Comparison of ENCODE assay signal across 26 cellular contexts in the genomic region with DNA sequence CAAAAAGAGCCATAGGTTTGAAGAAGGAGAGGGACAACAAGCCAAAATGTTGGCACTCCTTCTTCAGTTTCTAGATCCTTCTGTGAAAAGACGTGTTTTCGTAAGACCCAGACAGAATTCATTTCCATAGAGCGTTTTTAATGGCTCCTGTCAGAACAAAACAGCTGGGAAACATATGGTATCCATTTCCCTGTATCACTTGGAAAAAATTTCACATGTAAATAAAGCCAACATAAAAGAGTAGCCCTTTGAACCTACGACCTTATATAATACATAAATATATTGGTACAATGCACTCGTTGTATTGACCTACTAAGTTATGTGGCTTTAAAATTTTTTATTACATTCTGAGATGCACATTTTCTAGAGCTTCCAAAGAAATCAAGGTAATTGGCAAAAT.
"Had no signal": no experiment of that assay in that cellular context is flagged by ENCODE, and none has a peak within 500 bp of the region (broad histone marks: within the 10 kb centered on the region; RNA-seq: fewer than 3 reads in every experiment).

No MANE protein-coding gene starts in this region.

- H3K4me3 ChIP-seq: colonic mucosa, hepatocyte, lung, prostate gland, right atrium auricular region, tibial artery had no signal

- H3K4me1 Mint-ChIP-seq: activated B cell treated with CpG ODN at 0.5 μM for 24 hours; activated CD4-positive, alpha-beta memory T cell treated with anti-CD3 and anti-CD28 coated beads, Interleukin-2, amount 10 ng/mL, durations not matched to agents 7 days and 5 days; activated CD8-positive, alpha-beta memory T cell treated with anti-CD3 and anti-CD28 coated beads, Interleukin-2, amount 10 ng/mL, durations not matched to agents 7 days and 5 days; activated naive CD8-positive, alpha-beta T cell treated with anti-CD3 and anti-CD28 coated beads, Interleukin-2, amount 10 ng/mL, durations not matched to agents 7 days and 5 days; activated T-helper 17 cell treated with anti-CD3 and anti-CD28 coated beads, Interleukin-2, amount 50 U/mL, for 72 hours; central memory CD8-positive, alpha-beta T cell had no signal

- H3K27me3 Mint-ChIP-seq: activated CD4-positive, alpha-beta memory T cell treated with anti-CD3 and anti-CD28 coated beads, Interleukin-2, amount 10 ng/mL, durations not matched to agents 7 days and 5 days; activated CD8-positive, alpha-beta memory T cell treated with anti-CD3 and anti-CD28 coated beads, Interleukin-2, amount 10 ng/mL, durations not matched to agents 7 days and 5 days; activated naive CD8-positive, alpha-beta T cell treated with anti-CD3 and anti-CD28 coated beads, Interleukin-2, amount 10 ng/mL, durations not matched to agents 7 days and 5 days; central memory CD8-positive, alpha-beta T cell had no signal

- H3K27me3 ChIP-seq: colonic mucosa, hepatocyte, right atrium auricular region, tibial artery had no signal

- H3K9me3 ChIP-seq: colonic mucosa, prostate gland, right atrium auricular region, tibial artery had no signal

- H3K36me3 ChIP-seq: colonic mucosa, prostate gland, right atrium auricular region, tibial artery had no signal

- ATAC-seq: activated CD8-positive, alpha-beta memory T cell treated with anti-CD3 and anti-CD28 coated beads, Interleukin-2, amount 10 ng/mL, durations not matched to agents 7 days and 5 days; activated T-helper 17 cell treated with anti-CD3 and anti-CD28 coated beads, Interleukin-2, amount 50 U/mL, for 72 hours; left lobe of liver; stimulated activated naive CD8-positive, alpha-beta T cell treated with anti-CD3 and anti-CD28 coated beads, Interleukin-15, Interleukin-2, amounts not matched to agents 100 U/mL and 50 U/mL, for 24 hours had no signal

- H3K27ac ChIP-seq: colonic mucosa, epithelial cell of prostate, hepatocyte, prostate gland, right atrium auricular region, tibial artery had no signal

- H3K4me3 Mint-ChIP-seq: activated B cell treated with CpG ODN at 0.5 μM for 24 hours; activated CD4-positive, alpha-beta memory T cell treated with anti-CD3 and anti-CD28 coated beads, Interleukin-2, amount 10 ng/mL, durations not matched to agents 7 days and 5 days; activated CD8-positive, alpha-beta memory T cell treated with anti-CD3 and anti-CD28 coated beads, Interleukin-2, amount 10 ng/mL, durations not matched to agents 7 days and 5 days; activated naive CD8-positive, alpha-beta T cell treated with anti-CD3 and anti-CD28 coated beads, Interleukin-2, amount 10 ng/mL, durations not matched to agents 7 days and 5 days; activated T-helper 17 cell treated with anti-CD3 and anti-CD28 coated beads, Interleukin-2, amount 50 U/mL, for 72 hours; central memory CD8-positive, alpha-beta T cell; endodermal cell; T-helper 2 cell treated with Interferon-gamma antibody and Interleukin-4, amounts not matched to agents 5 μg/mL and 100 μg/mL, for 36 hours had no signal

- H3K36me3 Mint-ChIP-seq: activated CD8-positive, alpha-beta memory T cell treated with anti-CD3 and anti-CD28 coated beads, Interleukin-2, amount 10 ng/mL, durations not matched to agents 7 days and 5 days; activated naive CD8-positive, alpha-beta T cell treated with anti-CD3 and anti-CD28 coated beads, Interleukin-2, amount 10 ng/mL, durations not matched to agents 7 days and 5 days had no signal

- H3K27ac Mint-ChIP-seq: activated B cell treated with CpG ODN at 0.5 μM for 24 hours; activated CD4-positive, alpha-beta memory T cell treated with anti-CD3 and anti-CD28 coated beads, Interleukin-2, amount 10 ng/mL, durations not matched to agents 7 days and 5 days; activated CD8-positive, alpha-beta memory T cell treated with anti-CD3 and anti-CD28 coated beads, Interleukin-2, amount 10 ng/mL, durations not matched to agents 7 days and 5 days; activated naive CD8-positive, alpha-beta T cell treated with anti-CD3 and anti-CD28 coated beads, Interleukin-2, amount 10 ng/mL, durations not matched to agents 7 days and 5 days; activated T-helper 17 cell treated with anti-CD3 and anti-CD28 coated beads, Interleukin-2, amount 50 U/mL, for 72 hours; endodermal cell; T-helper 2 cell treated with Interferon-gamma antibody and Interleukin-4, amounts not matched to agents 5 μg/mL and 100 μg/mL, for 36 hours had no signal

- DNase-seq: activated B cell treated with CpG ODN at 0.5 μM for 24 hours; activated CD4-positive, alpha-beta memory T cell treated with anti-CD3 and anti-CD28 coated beads, Interleukin-2, amount 10 ng/mL, durations not matched to agents 7 days and 5 days; activated CD4-positive, alpha-beta T cell treated with anti-CD3 and anti-CD28 coated beads for 48 hours; activated CD8-positive, alpha-beta memory T cell treated with anti-CD3 and anti-CD28 coated beads, Interleukin-2, amount 10 ng/mL, durations not matched to agents 7 days and 5 days; activated naive CD4-positive, alpha-beta T cell; activated naive CD8-positive, alpha-beta T cell treated with anti-CD3 and anti-CD28 coated beads, Interleukin-2, amount 10 ng/mL, durations not matched to agents 7 days and 5 days; aorta; colonic mucosa; endodermal cell; islet precursor cell; midbrain; stimulated activated CD4-positive, alpha-beta T cell treated with anti-CD3 and anti-CD28 coated beads, Interleukin-12 subunit alpha, Interleukin-12 subunit beta, amount 100 ng/mL, for 4 hours; stimulated activated CD4-positive, alpha-beta T cell treated with anti-CD3 and anti-CD28 coated beads, Interleukin-1b, Interleukin-23, amount 100 ng/mL, for 48 hours; stimulated activated naive CD8-positive, alpha-beta T cell treated with anti-CD3 and anti-CD28 coated beads, Interleukin-15, Interleukin-2, amounts not matched to agents 100 U/mL and 50 U/mL, for 24 hours; substantia nigra; tibial artery had no signal

- FAIRE-seq: urothelium cell line had no signal

- H3K4me1 ChIP-seq: colonic mucosa, prostate gland, right atrium auricular region had no signal

- H3K9me3 Mint-ChIP-seq: activated B cell treated with CpG ODN at 0.5 μM for 24 hours; activated CD4-positive, alpha-beta memory T cell treated with anti-CD3 and anti-CD28 coated beads, Interleukin-2, amount 10 ng/mL, durations not matched to agents 7 days and 5 days; activated naive CD8-positive, alpha-beta T cell treated with anti-CD3 and anti-CD28 coated beads, Interleukin-2, amount 10 ng/mL, durations not matched to agents 7 days and 5 days; activated T-helper 17 cell treated with anti-CD3 and anti-CD28 coated beads, Interleukin-2, amount 50 U/mL, for 72 hours; central memory CD8-positive, alpha-beta T cell; endodermal cell; T-helper 2 cell treated with Interferon-gamma antibody and Interleukin-4, amounts not matched to agents 5 μg/mL and 100 μg/mL, for 36 hours had no signal
